1 cellular context compared by ENCODE assay signal in genomic region chr12:46357438-46358324, GRCh38.
TF ChIP-seq lines count a peak whose summit lies in the region.

No MANE protein-coding gene starts in this region.

TF ChIP-seq in HepG2, 621 proteins besides CTCF, POLR2A, EP300 and RAD21 (continued from another document):
- TF ChIP-seq HMGXB4 (CRISPR knock-in tag; IDR thresholded peaks at IDR 0.05; ENCODE audit: borderline replicate concordance in 1 of 2, low read depth in 1 of 2) (peak in 1 of 2 experiments; percentile 73; a peak in 2 of 4 replicates), PHF20 (CRISPR knock-in tag; IDR thresholded peaks at IDR 0.05) (no peak), FUBP1 (CRISPR knock-in tag; IDR thresholded peaks at IDR 0.05; ENCODE audit: borderline replicate concordance) (peak; percentile 92), MED8 (CRISPR knock-in tag; IDR thresholded peaks at IDR 0.05; ENCODE audit: insufficient replicate concordance) (no peak), ZNF883 (CRISPR knock-in tag; IDR thresholded peaks at IDR 0.05; ENCODE audit: not compliant biosample characterization) (no peak), EHMT2 (IDR thresholded peaks at IDR 0.05; ENCODE audit: borderline replicate concordance, low read depth, low read length) (no peak), FOXK1 (CRISPR knock-in tag; IDR thresholded peaks at IDR 0.05; ENCODE audit: borderline replicate concordance, low read depth) (peak; percentile 32; the same call in 1 of the 2 replicates), TMF1 (CRISPR knock-in tag; IDR thresholded peaks at IDR 0.05; ENCODE audit: low read depth) (no peak), GLMP (CRISPR knock-in tag; IDR thresholded peaks at IDR 0.05; ENCODE audit: borderline replicate concordance) (no peak), IRF2 (CRISPR knock-in tag; IDR thresholded peaks at IDR 0.05) (peak; percentile 42; the same call in 1 of the 2 replicates), GABPB1 (CRISPR knock-in tag; IDR thresholded peaks at IDR 0.05) (0 out of 2 replicates have a peak, but pooled peaks have one; percentile 24), ATF4 (CRISPR knock-in tag; IDR thresholded peaks at IDR 0.05) (no peak; a peak in 1 of 4 replicates), THYN1 (CRISPR knock-in tag; IDR thresholded peaks at IDR 0.05; ENCODE audit: borderline replicate concordance, low read depth) (0 out of 2 replicates have a peak, but pooled peaks have one; percentile 45), HBP1 (CRISPR knock-in tag; IDR thresholded peaks at IDR 0.05; ENCODE audit: low read depth) (no peak), ZNF772 (CRISPR knock-in tag; IDR thresholded peaks at IDR 0.05) (peak; percentile 64; the same call in 1 of the 2 replicates), CHCHD3 (CRISPR knock-in tag; IDR thresholded peaks at IDR 0.05) (peak; percentile 24; the same call in 1 of the 2 replicates), TEAD2 (CRISPR knock-in tag; IDR thresholded peaks at IDR 0.05) (no peak), GTF3A (CRISPR knock-in tag; conservative IDR thresholded peaks at IDR 0.05) (no peak), KLF15 (CRISPR knock-in tag; IDR thresholded peaks at IDR 0.05; ENCODE audit: borderline replicate concordance) (no peak), DRAP1 (CRISPR knock-in tag; IDR thresholded peaks at IDR 0.05) (peak; percentile 53), ZNF614 (CRISPR knock-in tag; IDR thresholded peaks at IDR 0.05; ENCODE audit: borderline replicate concordance) (peak; percentile 48), CHD2 (IDR thresholded peaks at IDR 0.05; ENCODE audit: low read depth, low read length) (peak; percentile 72), HMG20B (CRISPR knock-in tag; conservative IDR thresholded peaks at IDR 0.05) (0 out of 2 replicates have a peak, but pooled peaks have one; percentile 17), NR3C1 (CRISPR knock-in tag; IDR thresholded peaks at IDR 0.05) (no peak), ZNF160 (CRISPR knock-in tag; IDR thresholded peaks at IDR 0.05) (no peak; the same call in 1 of the 2 replicates), CSRNP1 (CRISPR knock-in tag; IDR thresholded peaks at IDR 0.05) (0 out of 2 replicates have a peak, but pooled peaks have one; percentile 19), CEBPB (IDR thresholded peaks at IDR 0.05; ENCODE audit: borderline replicate concordance, low read depth, low read length) (peak; percentile 13; the same call in 1 of the 2 replicates), ZNF674 (CRISPR knock-in tag; IDR thresholded peaks at IDR 0.05; ENCODE audit: low read depth) (peak; percentile 74; the same call in 1 of the 2 replicates), NFIC (IDR thresholded peaks at IDR 0.05; ENCODE audit: low read length) (peak; percentile 93)
